8 cellular contexts compared by ENCODE assay signal in the genomic region with DNA sequence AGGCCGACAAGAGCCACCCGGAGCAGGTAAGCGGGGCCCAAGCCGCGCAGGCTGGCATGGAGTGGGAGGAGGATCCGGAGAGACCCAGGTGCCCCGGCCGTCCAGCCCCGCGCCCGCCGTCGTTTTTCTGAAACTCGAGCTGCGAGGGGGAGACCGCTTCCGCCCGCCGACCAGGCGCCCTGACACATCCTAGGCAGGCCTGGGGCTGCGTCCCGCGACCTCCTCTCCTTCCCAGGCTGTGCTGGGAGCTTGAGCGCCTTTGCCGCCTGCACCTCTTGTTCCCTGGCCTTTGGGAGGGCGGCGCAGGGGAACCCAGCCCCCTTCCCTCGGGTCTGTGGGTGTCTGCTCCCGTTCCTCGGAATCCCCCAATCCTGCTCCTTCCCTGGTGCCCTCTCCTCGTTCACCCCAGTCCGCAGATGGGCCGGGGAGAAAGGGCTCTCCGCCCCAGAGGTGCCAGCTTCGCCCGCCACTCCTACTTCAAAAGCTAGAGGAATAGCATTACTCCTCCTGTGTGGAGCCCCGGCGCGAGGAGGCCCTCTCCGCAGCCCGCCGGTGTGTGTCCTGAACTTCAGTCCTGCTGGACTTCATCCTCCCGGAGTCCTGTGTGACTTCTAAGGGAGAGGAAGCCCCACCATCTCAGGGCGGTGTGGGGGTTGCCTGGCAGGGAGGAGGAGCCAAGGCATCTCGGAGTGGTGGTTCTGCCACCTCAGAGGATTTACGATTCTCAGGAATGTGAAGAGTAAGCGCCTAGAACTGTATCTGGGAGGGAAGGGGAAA. TPM values are rescaled to one million over a fixed set of nuclear protein-coding genes. Genes with fewer than 3 reads are reported as not detected.
DNase-seq lines count a peak whose midpoint lies in the region; ATAC-seq and TF ChIP-seq lines count a peak whose summit lies in the region.

No MANE protein-coding gene starts in this region.

- H3K9me3 ChIP-seq in MG63 = no peaks in the 10 kb centered on the region
- no peaks in the 10 kb centered on the region for H3K9me3 ChIP-seq in right atrium auricular region

- peak overlapping the region; percentile 78 to 82 for H3K27ac ChIP-seq in right atrium auricular region

- peak overlapping the region; percentile 99 for H3K4me3 ChIP-seq in MG63
- peak overlapping the region; percentile 64 to 79 for H3K4me3 ChIP-seq in right atrium auricular region
- H3K4me3 ChIP-seq in skeletal muscle cell (ENCODE audit: low read depth, low read length) = peak overlapping the region; percentile 89

- TF ChIP-seq CTCF in right atrium auricular region (IDR thresholded peaks at IDR 0.05) = no peak

- in situ Hi-C loops in ACHN (cut with HindIII; ENCODE audit: low pct_ligation_motif_present, low pct_unique_long_range_greater_than_20kb, low sequenced_read_pairs) = no loop called here

- peaks cover 30% of the 10 kb centered on the region for H3K36me3 ChIP-seq in MG63
- H3K36me3 ChIP-seq in right atrium auricular region = no peaks in the 10 kb centered on the region

- DNase-seq in ACHN = peak; percentile 68
- DNase-seq in MG63 = no peak
- DNase-seq in activated naive CD4-positive, alpha-beta T cell treated with Interleukin-2 at 50 U/mL for 16 hours = peak; percentile 56
- DNase-seq in right atrium auricular region (ENCODE audit: low spot score) = no peak
- no peak for DNase-seq in skeletal muscle cell (ENCODE audit: low read depth)
- DNase-seq in NCI-H526 treated with DMSO at 0.1 percent for 48 hours (lab: John Stamatoyannopoulos, UW) = no peak

- H3K4me1 ChIP-seq in right atrium auricular region = peaks cover 0 to 52% of the 10 kb centered on the region in 2 donors

- ATAC-seq in GM19455 (IDR thresholded peaks at IDR 0.05; ENCODE audit: unreplicated experiment) = peak; percentile 18
- no peak for ATAC-seq in GM21576 (IDR thresholded peaks at IDR 0.05; ENCODE audit: unreplicated experiment)

- no peaks in the 10 kb centered on the region for H3K27me3 ChIP-seq in MG63
- H3K27me3 ChIP-seq in right atrium auricular region = no peaks in the 10 kb centered on the region

RNA-seq across cellular contexts. Expression of a gene that starts 1.0 kb away (rescaled TPM):
- total RNA-seq in MG63 (2014; rRNA removed; shearing (Covaris generic); ENCODE audit: low replicate concordance) = 110 and 150 TPM in 2 replicates
- total RNA-seq in right atrium auricular region = 10 to 100 TPM; 20.2 to 30.9 TPM

RNA-seq across cellular contexts. Expression of a gene that starts 12.4 kb away (rescaled TPM):
- total RNA-seq in MG63 (2014; rRNA removed; shearing (Covaris generic); ENCODE audit: low replicate concordance) = not detected in 2 replicates
- total RNA-seq in right atrium auricular region = under 1 TPM; 0.89 to 0.90 TPM

RNA-seq across cellular contexts. Expression of a gene that starts 26.7 kb away (rescaled TPM):
- 46.8 and 51.6 TPM in 2 replicates for total RNA-seq in MG63 (2014; rRNA removed; shearing (Covaris generic); ENCODE audit: low replicate concordance)
- total RNA-seq in right atrium auricular region = 10 to 100 TPM; 16.2 to 18.7 TPM

RNA-seq across cellular contexts. Expression of a gene that starts 36.7 kb away (rescaled TPM):
- not detected in 2 replicates for total RNA-seq in MG63 (2014; rRNA removed; shearing (Covaris generic); ENCODE audit: low replicate concordance)
- total RNA-seq in right atrium auricular region = under 1 TPM in 1 of 2 donors, not detected in 1; 0.71 TPM

Comparison
In these comparisons a context has a peak if more than half of its experiments do, and no peak if none do; other contexts are left out.
1. DNase-seq: peak in ACHN (single experiment) and activated naive CD4-positive, alpha-beta T cell treated with Interleukin-2 at 50 U/mL for 16 hours (single experiment); none in MG63 (single experiment), right atrium auricular region (single experiment), skeletal muscle cell (single experiment) and NCI-H526 treated with DMSO at 0.1 percent for 48 hours (single experiment).
2. Peak in every context shown above with its lines, with median percentiles within 50 percentile points of each other: H3K4me3 ChIP-seq.